In genomic region chr3:39447637-39448483, GRCh38 we compare ENCODE assay signal across 8 cellular contexts. TPM values are rescaled to one million over a fixed set of nuclear protein-coding genes. Genes with fewer than 3 reads are reported as not detected.
DNase-seq lines count a peak whose midpoint lies in the region; ATAC-seq and TF ChIP-seq lines count a peak whose summit lies in the region.

No MANE protein-coding gene starts in this region.

- BruUV-seq in Calu3 (replicated peaks; lab: Mats Ljungman, UMichigan), result no TSS peak

- H3K36me3 ChIP-seq in OCI-LY3 (replicated peaks; ENCODE audit: low read depth, low read length), result no peaks in the 10 kb centered on the region

- H3K79me2 ChIP-seq in OCI-LY3 (ENCODE audit: low read length), result no peaks in the 10 kb centered on the region

- H3K4me3 Mint-ChIP-seq in Calu3 (ENCODE audit: low read depth, unreplicated experiment), result no peak overlapping the region
- H3K4me3 Mint-ChIP-seq in naive thymus-derived CD8-positive, alpha-beta T cell, result no peak overlapping the region
- H3K4me3 Mint-ChIP-seq in stimulated activated naive CD8-positive, alpha-beta T cell treated with anti-CD3 and anti-CD28 coated beads, Interleukin-15, amount 100 ng/mL, for 72 hours, result no peak overlapping the region

- H3K27me3 ChIP-seq in OCI-LY3 (ENCODE audit: low read depth, low read length), result no peaks in the 10 kb centered on the region

- no peak overlapping the region for H3K9ac ChIP-seq in OCI-LY3 (ENCODE audit: low read length)

- H3K4me1 Mint-ChIP-seq in Calu3 (ENCODE audit: low read depth, unreplicated experiment), result peaks cover 4% of the 10 kb centered on the region
- H3K4me1 Mint-ChIP-seq in naive thymus-derived CD8-positive, alpha-beta T cell, result peaks cover 0 to 5% (median 3%) of the 10 kb centered on the region in 4 donors
- no peaks in the 10 kb centered on the region for H3K4me1 Mint-ChIP-seq in stimulated activated naive CD8-positive, alpha-beta T cell treated with anti-CD3 and anti-CD28 coated beads, Interleukin-15, amount 100 ng/mL, for 72 hours

- H3K27ac Mint-ChIP-seq in Calu3 (ENCODE audit: unreplicated experiment), result no peak overlapping the region
- peak overlapping the region in 1 of 10 donors; percentile 6 for H3K27ac Mint-ChIP-seq in naive thymus-derived CD8-positive, alpha-beta T cell
- no peak overlapping the region for H3K27ac Mint-ChIP-seq in stimulated activated naive CD8-positive, alpha-beta T cell treated with anti-CD3 and anti-CD28 coated beads, Interleukin-15, amount 100 ng/mL, for 72 hours

- H3K27me3 Mint-ChIP-seq in Calu3 (ENCODE audit: unreplicated experiment), result no peaks in the 10 kb centered on the region
- peaks cover 0 to 14% (median 0%) of the 10 kb centered on the region in 5 donors for H3K27me3 Mint-ChIP-seq in naive thymus-derived CD8-positive, alpha-beta T cell
- no peaks in the 10 kb centered on the region for H3K27me3 Mint-ChIP-seq in stimulated activated naive CD8-positive, alpha-beta T cell treated with anti-CD3 and anti-CD28 coated beads, Interleukin-15, amount 100 ng/mL, for 72 hours

- TF ChIP-seq CTCF in Calu3 (IDR thresholded peaks at IDR 0.05; ENCODE audit: unreplicated experiment) (peak; percentile 68), OCI-LY3 (IDR thresholded peaks at IDR 0.05; ENCODE audit: low read depth, low read length) (peak; percentile 98)

- peak; percentile 83 for ATAC-seq in GM21390 (IDR thresholded peaks at IDR 0.05; ENCODE audit: unreplicated experiment)
- ATAC-seq in esophagus mucosa, result peak; percentile 91
- ATAC-seq in naive thymus-derived CD8-positive, alpha-beta T cell, result peak; percentile 71 to 86
- ATAC-seq in stimulated activated naive CD8-positive, alpha-beta T cell treated with anti-CD3 and anti-CD28 coated beads, Interleukin-15, amount 100 ng/mL, for 72 hours, result peak; percentile 78

- CTCF ChIA-PET in Calu3 (lab: Charles Lee), result interaction anchor here (0.8 to 4.3 kb wide), 3 partner anchors 12 to 543 kb away, joined by 3 to 22 read pairs (median 3); no protein-coding TSS in a partner anchor

- no peaks in the 10 kb centered on the region for H3K36me3 Mint-ChIP-seq in Calu3 (ENCODE audit: insufficient read depth, unreplicated experiment)
- no peaks in the 10 kb centered on the region for H3K36me3 Mint-ChIP-seq in naive thymus-derived CD8-positive, alpha-beta T cell

- no peaks in the 10 kb centered on the region for H4K20me1 ChIP-seq in OCI-LY3 (ENCODE audit: insufficient read depth, low read length)

- H2AFZ ChIP-seq in OCI-LY3 (ENCODE audit: low read depth, low read length), result peak overlapping the region; percentile 10; the same call in 1 of the 2 replicates

- intact Hi-C loops in Calu3 (cut with micrococcal nuclease; ENCODE audit: unreplicated experiment), result loop anchor here (1.0 to 10.0 kb wide), 2 partner anchors 50 to 867 kb away; no protein-coding TSS in a partner anchor

- peak overlapping the region; percentile 21 for H3K4me2 ChIP-seq in OCI-LY3 (ENCODE audit: low read length)

- H3K9me3 Mint-ChIP-seq in Calu3 (ENCODE audit: low read depth, unreplicated experiment), result no peaks in the 10 kb centered on the region
- H3K9me3 Mint-ChIP-seq in naive thymus-derived CD8-positive, alpha-beta T cell, result no peaks in the 10 kb centered on the region
- no peaks in the 10 kb centered on the region for H3K9me3 Mint-ChIP-seq in stimulated activated naive CD8-positive, alpha-beta T cell treated with anti-CD3 and anti-CD28 coated beads, Interleukin-15, amount 100 ng/mL, for 72 hours

- H3K27ac ChIP-seq in OCI-LY3 (ENCODE audit: low read length), result no peak overlapping the region

- peak; percentile 72 for DNase-seq in Calu3
- peak in 62 of 76 experiments; percentile 2 to 74 (median 34) for DNase-seq in HUDEP-2 (lab: John Stamatoyannopoulos, UW; ENCODE audit: unreplicated experiment in 76 of 76)
- peak; percentile 55 for DNase-seq in activated T-cell treated with anti-CD3 and anti-CD28 coated beads for 4 hours
- peak; percentile 22 to 78 (median 55) for DNase-seq in naive thymus-derived CD8-positive, alpha-beta T cell
- DNase-seq in stimulated activated naive CD8-positive, alpha-beta T cell treated with anti-CD3 and anti-CD28 coated beads, Interleukin-15, amount 100 ng/mL, for 72 hours, result peak; percentile 47 to 62

- peaks cover 12% of the 10 kb centered on the region for H3K4me1 ChIP-seq in OCI-LY3 (ENCODE audit: low read length)

- H3K4me3 ChIP-seq in OCI-LY3 (ENCODE audit: low read length), result no peak overlapping the region

- POLR2A ChIA-PET in naive thymus-derived CD8-positive, alpha-beta T cell (lab: Charles Lee), result interaction anchor here (1.3 kb wide), 1 partner anchor 41 kb away, joined by 4 read pairs; the partner anchor contains the start of gene RPSA

- H3K9me3 ChIP-seq in OCI-LY3 (ENCODE audit: insufficient read depth, low read length), result no peaks in the 10 kb centered on the region

RNA-seq across cellular contexts. Expression of gene MOBP, which starts 19.6 kb away (rescaled TPM):
- total RNA-seq in Calu3 (2022) (0.57 TPM in 1 of 2 replicates, not detected in the other), esophagus mucosa (not detected)
- not detected for total RNA-seq in naive thymus-derived CD8-positive, alpha-beta T cell
- polyA plus RNA-seq in naive thymus-derived CD8-positive, alpha-beta T cell, result not detected

RNA-seq across cellular contexts. Expression of gene RPSA, which starts 41.3 kb away (rescaled TPM):
- total RNA-seq in Calu3 (2022) (751 and 904 TPM in 2 replicates), esophagus mucosa (1,385 TPM)
- total RNA-seq in naive thymus-derived CD8-positive, alpha-beta T cell, result 1,000 to 10,000 TPM; 1,560 to 1,579 TPM
- 1,000 to 10,000 TPM; 1,242 to 1,388 (median 1,323) TPM for polyA plus RNA-seq in naive thymus-derived CD8-positive, alpha-beta T cell
